In the genomic region with DNA sequence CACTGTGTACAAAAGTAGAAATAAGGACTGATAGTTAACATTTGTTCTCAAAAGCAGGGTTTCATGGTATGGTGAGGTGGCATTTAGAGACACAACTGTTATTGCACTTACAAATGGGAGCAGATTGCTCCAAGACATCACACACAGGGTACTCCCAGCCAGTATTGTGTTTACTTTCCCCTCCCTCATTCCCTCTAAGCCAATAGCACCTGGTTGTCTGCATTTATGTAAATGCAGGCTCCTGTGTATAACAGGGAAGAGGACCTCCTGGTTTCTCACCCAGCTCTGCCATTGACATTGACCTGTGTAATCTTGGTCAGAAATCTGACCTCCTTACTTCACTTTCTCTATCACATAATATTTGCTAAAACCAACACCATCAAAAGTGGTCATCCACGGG, we compare ENCODE assay signal across 17 cellular contexts.
"Had no signal": no experiment of that assay in that cellular context is flagged by ENCODE, and none has a peak within 500 bp of the region (broad histone marks: within the 10 kb centered on the region; RNA-seq: fewer than 3 reads in every experiment).

No MANE protein-coding gene starts in this region.

- H3K4me3 ChIP-seq: esophagus squamous epithelium, right atrium auricular region, tibial artery, vagina had no signal

- H3K36me3 ChIP-seq: esophagus squamous epithelium, right atrium auricular region, vagina had no signal

- DNase-seq: activated B cell treated with CpG ODN at 0.5 μM for 24 hours; activated CD4-positive, alpha-beta T cell treated with anti-CD3 and anti-CD28 coated beads, Interleukin-2, amount 10 ng/mL, durations not matched to agents 24 days and 14 days; activated gamma-delta T cell treated with Interleukin-2 at 50 U/mL for 16 hours; activated naive CD8-positive, alpha-beta T cell treated with anti-CD3 and anti-CD28 coated beads for 36 hours; cortex of kidney; effector CD8-positive, alpha-beta T cell; esophagus squamous epithelium; mesendoderm; nephron progenitor cell; occipital lobe; stimulated activated CD4-positive, alpha-beta T cell treated with anti-CD3 and anti-CD28 coated beads, Interleukin-4, amount 100 ng/mL, for 1 hour; stimulated activated naive B cell treated with anti-CD40 and anti-IgM and Interleukin-4, amounts not matched to agents 10 μg/mL and 1 μg/mL and 100 μg/mL, for 72 hours; tibial artery had no signal

- H3K36me3 Mint-ChIP-seq: activated naive CD8-positive, alpha-beta T cell treated with anti-CD3 and anti-CD28 coated beads for 36 hours; stimulated activated naive B cell treated with anti-CD40 and anti-IgM and Interleukin-4, amounts not matched to agents 10 μg/mL and 1 μg/mL and 100 μg/mL, for 72 hours had no signal

- H3K27ac Mint-ChIP-seq: activated B cell treated with CpG ODN at 0.5 μM for 24 hours; activated CD4-positive, alpha-beta T cell treated with anti-CD3 and anti-CD28 coated beads, Interleukin-2, amount 10 ng/mL, durations not matched to agents 24 days and 14 days; activated naive CD8-positive, alpha-beta T cell treated with anti-CD3 and anti-CD28 coated beads for 36 hours; nephron progenitor cell; stimulated activated naive B cell treated with anti-CD40 and anti-IgM and Interleukin-4, amounts not matched to agents 10 μg/mL and 1 μg/mL and 100 μg/mL, for 72 hours had no signal

- H3K4me1 Mint-ChIP-seq: activated B cell treated with CpG ODN at 0.5 μM for 24 hours; activated CD4-positive, alpha-beta T cell treated with anti-CD3 and anti-CD28 coated beads, Interleukin-2, amount 10 ng/mL, durations not matched to agents 24 days and 14 days; activated naive CD8-positive, alpha-beta T cell treated with anti-CD3 and anti-CD28 coated beads for 36 hours; central memory CD8-positive, alpha-beta T cell; stimulated activated naive B cell treated with anti-CD40 and anti-IgM and Interleukin-4, amounts not matched to agents 10 μg/mL and 1 μg/mL and 100 μg/mL, for 72 hours had no signal

- ATAC-seq: stimulated activated naive B cell treated with anti-CD40 and anti-IgM and Interleukin-4, amounts not matched to agents 10 μg/mL and 1 μg/mL and 100 μg/mL, for 72 hours had no signal

- H3K9me3 ChIP-seq: esophagus squamous epithelium, right atrium auricular region, tibial artery, vagina had no signal

- H3K27me3 Mint-ChIP-seq: activated CD4-positive, alpha-beta T cell treated with anti-CD3 and anti-CD28 coated beads, Interleukin-2, amount 10 ng/mL, durations not matched to agents 24 days and 14 days; central memory CD8-positive, alpha-beta T cell had no signal

- H3K4me3 Mint-ChIP-seq: activated B cell treated with CpG ODN at 0.5 μM for 24 hours; activated CD4-positive, alpha-beta T cell treated with anti-CD3 and anti-CD28 coated beads, Interleukin-2, amount 10 ng/mL, durations not matched to agents 24 days and 14 days; activated naive CD8-positive, alpha-beta T cell treated with anti-CD3 and anti-CD28 coated beads for 36 hours; brain; central memory CD8-positive, alpha-beta T cell; nephron progenitor cell; stimulated activated naive B cell treated with anti-CD40 and anti-IgM and Interleukin-4, amounts not matched to agents 10 μg/mL and 1 μg/mL and 100 μg/mL, for 72 hours had no signal

- H3K27me3 ChIP-seq: esophagus squamous epithelium, right atrium auricular region, tibial artery, vagina had no signal

- H3K9me3 Mint-ChIP-seq: activated B cell treated with CpG ODN at 0.5 μM for 24 hours; activated CD4-positive, alpha-beta T cell treated with anti-CD3 and anti-CD28 coated beads, Interleukin-2, amount 10 ng/mL, durations not matched to agents 24 days and 14 days; activated naive CD8-positive, alpha-beta T cell treated with anti-CD3 and anti-CD28 coated beads for 36 hours; brain; central memory CD8-positive, alpha-beta T cell; nephron progenitor cell had no signal

- H3K27ac ChIP-seq: esophagus squamous epithelium, tibial artery, vagina had no signal
